In genomic region chr11:35214792-35215193, GRCh38 we compare ENCODE assay signal across 9 cellular contexts.
DNase-seq lines count a peak whose midpoint lies in the region; ATAC-seq and TF ChIP-seq lines count a peak whose summit lies in the region.
"Had no signal": no experiment of that assay in that cellular context is flagged by ENCODE, and none has a peak within 500 bp of the region (broad histone marks: within the 10 kb centered on the region; RNA-seq: fewer than 3 reads in every experiment).

No MANE protein-coding gene starts in this region.

- DNase-seq in GM04504 (ENCODE audit: low read depth) (peak; percentile 85), T1000 (lab: John Stamatoyannopoulos, UW) (peak; percentile 84), epithelial cell of proximal tubule (ENCODE audit: low read depth) (peak; percentile 96), GM13976 (ENCODE audit: low spot score) (no peak), NCI-H1694 (lab: John Stamatoyannopoulos, UW) (no peak), DMS79 (lab: John Stamatoyannopoulos, UW) (no peak)
- peak; percentile 74 for DNase-seq in stimulated activated CD4-positive, alpha-beta T cell treated with anti-CD3 and anti-CD28 coated beads, Interleukin-1b, Interleukin-23, amount 100 ng/mL, for 48 hours

- no peak overlapping the region for H3K4me3 ChIP-seq in epithelial cell of proximal tubule (ENCODE audit: low read depth, low read length)
- H3K4me3 ChIP-seq: SK-N-MC had no signal

- in situ Hi-C loops in GM13976 (cut with MboI; ENCODE audit: low sequenced_read_pairs, unreplicated experiment): no loop called here

- TF ChIP-seq CTCF in epithelial cell of proximal tubule (conservative IDR thresholded peaks at IDR 0.05; ENCODE audit: low read depth, low read length) (no peak), GM13976 (IDR thresholded peaks at IDR 0.05; ENCODE audit: borderline replicate concordance, control extremely low read depth, extremely low read depth, insufficient read depth, missing control alignments) (no peak)

- no peak for ATAC-seq in GM21367 (IDR thresholded peaks at IDR 0.05; ENCODE audit: unreplicated experiment)

Comparison
In these comparisons a context has a peak if more than half of its experiments do, and no peak if none do; other contexts are left out.
1. DNase-seq: peak in GM04504 (single experiment), T1000 (single experiment), epithelial cell of proximal tubule (single experiment) and stimulated activated CD4-positive, alpha-beta T cell treated with anti-CD3 and anti-CD28 coated beads, Interleukin-1b, Interleukin-23, amount 100 ng/mL, for 48 hours (single experiment); none in GM13976 (single experiment), NCI-H1694 (single experiment) and DMS79 (single experiment).